Comparison of ENCODE assay signal across 16 cellular contexts in the genomic region with DNA sequence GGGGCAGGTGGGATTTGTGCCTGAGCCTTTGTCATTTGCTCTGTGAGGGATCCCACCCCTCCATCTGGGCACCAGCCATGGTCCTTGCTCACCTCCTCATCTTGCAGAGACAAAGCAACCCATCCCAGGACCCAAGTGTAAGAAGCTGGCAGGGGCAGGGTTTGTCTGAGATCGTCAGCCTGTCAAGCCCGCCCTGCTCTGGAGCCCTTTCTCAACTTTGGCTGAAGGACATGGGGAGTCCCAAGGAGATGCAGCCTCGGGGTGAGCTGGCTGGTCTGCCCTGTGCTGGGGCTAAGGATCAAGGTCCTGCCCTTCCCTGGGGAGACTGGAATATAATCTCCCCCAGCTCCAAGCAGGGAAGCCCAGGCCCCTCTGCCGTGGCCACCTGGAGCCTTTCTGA.
DNase-seq lines count a peak whose midpoint lies in the region; ATAC-seq and TF ChIP-seq lines count a peak whose summit lies in the region.
"Had no signal": no experiment of that assay in that cellular context is flagged by ENCODE, and none has a peak within 500 bp of the region (broad histone marks: within the 10 kb centered on the region; RNA-seq: fewer than 3 reads in every experiment).

No MANE protein-coding gene starts in this region.

- ATAC-seq in Right ventricle myocardium superior (ENCODE audit: poor library complexity) (no peak), SK-N-SH treated with all-trans-retinoic acid at 6 μM for 48 hours (no peak)
- ATAC-seq: A549 had no signal

- intact Hi-C loops in Right ventricle myocardium superior (cut with DNase I) (no loop called here), stomach (cut with DNase I; ENCODE audit: low total_unique reads) (no loop called here)

- DNase-seq in right atrium auricular region (ENCODE audit: low spot score) (peak; percentile 30), Right ventricle myocardium superior (no peak), islet precursor cell (peak; percentile 32), stomach (peak; percentile 18), HFFc6 (no peak), Ammon's horn (ENCODE audit: low spot score) (no peak)
- DNase-seq: DMS79 treated with DMSO at 0.1 percent for 48 hours, GOT3, NCI-H1105 treated with DMSO at 0.1 percent for 48 hours, NCI-H1694 treated with DMSO at 0.1 percent for 48 hours, NCI-H510A, NCI-H774, SHP77 had no signal

- H3K9me3 ChIP-seq in right atrium auricular region (no peaks in the 10 kb centered on the region), stomach (no peaks in the 10 kb centered on the region)

- no peak for TF ChIP-seq CTCF in right atrium auricular region (IDR thresholded peaks at IDR 0.05)
- TF ChIP-seq CTCF in stomach (IDR thresholded peaks at IDR 0.05): no peak
- no peak for TF ChIP-seq CTCF in HFFc6 (IDR thresholded peaks at IDR 0.05)

- H3K27ac Mint-ChIP-seq in HFFc6: no peak overlapping the region

- TF ChIP-seq EP300 in stomach (IDR thresholded peaks at IDR 0.05): no peak

- no peaks in the 10 kb centered on the region for H3K36me3 ChIP-seq in right atrium auricular region
- H3K36me3 ChIP-seq in stomach: no peaks in the 10 kb centered on the region
- H3K36me3 ChIP-seq: BLaER1 treated with 17β-estradiol and CSF1 and Interleukin-3, amounts not matched to agents 10 nM and 100 nM had no signal

- 81 to 91% (median 86%) methylated on average over 1 to 4 of the region's 4 CpGs for WGBS in stomach, 5 donors

- H3K4me1 Mint-ChIP-seq in HFFc6 (ENCODE audit: low read depth): no peaks in the 10 kb centered on the region

- no peak overlapping the region for H3K4me3 Mint-ChIP-seq in HFFc6

- TF ChIP-seq POLR2A in stomach (IDR thresholded peaks at IDR 0.05): no peak

- peaks cover 20% of the 10 kb centered on the region for H3K27me3 Mint-ChIP-seq in HFFc6 (ENCODE audit: insufficient read depth)

- no peak overlapping the region for H3K4me3 ChIP-seq in right atrium auricular region
- H3K4me3 ChIP-seq in stomach: no peak overlapping the region
- H3K4me3 ChIP-seq: A549; BLaER1 treated with 17β-estradiol and CSF1 and Interleukin-3, amounts not matched to agents 10 nM and 100 nM had no signal

- H3K27ac ChIP-seq in right atrium auricular region (no peak overlapping the region), stomach (no peak overlapping the region)
- H3K27ac ChIP-seq: A549; BLaER1 treated with 17β-estradiol and CSF1 and Interleukin-3, amounts not matched to agents 10 nM and 100 nM had no signal

- no peaks in the 10 kb centered on the region for H3K9me3 Mint-ChIP-seq in HFFc6

- H3K4me1 ChIP-seq in right atrium auricular region (no peaks in the 10 kb centered on the region), stomach (no peaks in the 10 kb centered on the region)
- H3K4me1 ChIP-seq: A549 had no signal

- no peaks in the 10 kb centered on the region for H3K36me3 Mint-ChIP-seq in HFFc6 (ENCODE audit: low read depth)

- H3K27me3 ChIP-seq in right atrium auricular region (no peaks in the 10 kb centered on the region), stomach (no peaks in the 10 kb centered on the region)
- H3K27me3 ChIP-seq: BLaER1 treated with 17β-estradiol and CSF1 and Interleukin-3, amounts not matched to agents 10 nM and 100 nM had no signal

TF ChIP-seq in SK-N-SH treated with all-trans-retinoic acid at 6 μM for 48 hours, 23 proteins besides CTCF, POLR2A, EP300 and RAD21:
- TF ChIP-seq SNAI2 (CRISPR knock-in tag; IDR thresholded peaks at IDR 0.05) (no peak), CSDC2 (CRISPR knock-in tag; IDR thresholded peaks at IDR 0.05) (no peak), ZNF70 (CRISPR knock-in tag; IDR thresholded peaks at IDR 0.05) (no peak), TCF4 (CRISPR knock-in tag; IDR thresholded peaks at IDR 0.05; ENCODE audit: borderline replicate concordance) (no peak), OSR1 (CRISPR knock-in tag; IDR thresholded peaks at IDR 0.05) (no peak), ISL1 (CRISPR knock-in tag; IDR thresholded peaks at IDR 0.05) (no peak), ESRRG (CRISPR knock-in tag; IDR thresholded peaks at IDR 0.05) (no peak), ZC3H10 (CRISPR knock-in tag; IDR thresholded peaks at IDR 0.05) (no peak), ARNTL (CRISPR knock-in tag; IDR thresholded peaks at IDR 0.05; ENCODE audit: borderline replicate concordance, low read depth) (no peak), ZNF565 (CRISPR knock-in tag; conservative IDR thresholded peaks at IDR 0.05; ENCODE audit: low read depth) (no peak), ZFP30 (CRISPR knock-in tag; IDR thresholded peaks at IDR 0.05) (no peak), RARB (CRISPR knock-in tag; IDR thresholded peaks at IDR 0.05) (no peak), GLIS3 (CRISPR knock-in tag; IDR thresholded peaks at IDR 0.05) (no peak), ZFP3 (CRISPR knock-in tag; IDR thresholded peaks at IDR 0.05) (no peak), PPARA (CRISPR knock-in tag; IDR thresholded peaks at IDR 0.05; ENCODE audit: borderline replicate concordance) (no peak)
- TF ChIP-seq, protein P1, sequence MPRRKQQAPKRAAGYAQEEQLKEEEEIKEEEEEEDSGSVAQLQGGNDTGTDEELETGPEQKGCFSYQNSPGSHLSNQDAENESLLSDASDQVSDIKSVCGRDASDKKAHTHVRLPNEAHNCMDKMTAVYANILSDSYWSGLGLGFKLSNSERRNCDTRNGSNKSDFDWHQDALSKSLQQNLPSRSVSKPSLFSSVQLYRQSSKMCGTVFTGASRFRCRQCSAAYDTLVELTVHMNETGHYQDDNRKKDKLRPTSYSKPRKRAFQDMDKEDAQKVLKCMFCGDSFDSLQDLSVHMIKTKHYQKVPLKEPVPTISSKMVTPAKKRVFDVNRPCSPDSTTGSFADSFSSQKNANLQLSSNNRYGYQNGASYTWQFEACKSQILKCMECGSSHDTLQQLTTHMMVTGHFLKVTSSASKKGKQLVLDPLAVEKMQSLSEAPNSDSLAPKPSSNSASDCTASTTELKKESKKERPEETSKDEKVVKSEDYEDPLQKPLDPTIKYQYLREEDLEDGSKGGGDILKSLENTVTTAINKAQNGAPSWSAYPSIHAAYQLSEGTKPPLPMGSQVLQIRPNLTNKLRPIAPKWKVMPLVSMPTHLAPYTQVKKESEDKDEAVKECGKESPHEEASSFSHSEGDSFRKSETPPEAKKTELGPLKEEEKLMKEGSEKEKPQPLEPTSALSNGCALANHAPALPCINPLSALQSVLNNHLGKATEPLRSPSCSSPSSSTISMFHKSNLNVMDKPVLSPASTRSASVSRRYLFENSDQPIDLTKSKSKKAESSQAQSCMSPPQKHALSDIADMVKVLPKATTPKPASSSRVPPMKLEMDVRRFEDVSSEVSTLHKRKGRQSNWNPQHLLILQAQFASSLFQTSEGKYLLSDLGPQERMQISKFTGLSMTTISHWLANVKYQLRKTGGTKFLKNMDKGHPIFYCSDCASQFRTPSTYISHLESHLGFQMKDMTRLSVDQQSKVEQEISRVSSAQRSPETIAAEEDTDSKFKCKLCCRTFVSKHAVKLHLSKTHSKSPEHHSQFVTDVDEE (CRISPR knock-in tag; IDR thresholded peaks at IDR 0.05): no peak
- TF ChIP-seq, protein P2, sequence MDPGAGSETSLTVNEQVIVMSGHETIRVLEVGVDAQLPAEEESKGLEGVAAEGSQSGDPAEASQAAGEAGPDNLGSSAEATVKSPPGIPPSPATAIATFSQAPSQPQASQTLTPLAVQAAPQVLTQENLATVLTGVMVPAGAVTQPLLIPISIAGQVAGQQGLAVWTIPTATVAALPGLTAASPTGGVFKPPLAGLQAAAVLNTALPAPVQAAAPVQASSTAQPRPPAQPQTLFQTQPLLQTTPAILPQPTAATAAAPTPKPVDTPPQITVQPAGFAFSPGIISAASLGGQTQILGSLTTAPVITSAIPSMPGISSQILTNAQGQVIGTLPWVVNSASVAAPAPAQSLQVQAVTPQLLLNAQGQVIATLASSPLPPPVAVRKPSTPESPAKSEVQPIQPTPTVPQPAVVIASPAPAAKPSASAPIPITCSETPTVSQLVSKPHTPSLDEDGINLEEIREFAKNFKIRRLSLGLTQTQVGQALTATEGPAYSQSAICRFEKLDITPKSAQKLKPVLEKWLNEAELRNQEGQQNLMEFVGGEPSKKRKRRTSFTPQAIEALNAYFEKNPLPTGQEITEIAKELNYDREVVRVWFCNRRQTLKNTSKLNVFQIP (CRISPR knock-in tag; IDR thresholded peaks at IDR 0.05; ENCODE audit: borderline replicate concordance, low read depth): no peak
- TF ChIP-seq, protein P3, sequence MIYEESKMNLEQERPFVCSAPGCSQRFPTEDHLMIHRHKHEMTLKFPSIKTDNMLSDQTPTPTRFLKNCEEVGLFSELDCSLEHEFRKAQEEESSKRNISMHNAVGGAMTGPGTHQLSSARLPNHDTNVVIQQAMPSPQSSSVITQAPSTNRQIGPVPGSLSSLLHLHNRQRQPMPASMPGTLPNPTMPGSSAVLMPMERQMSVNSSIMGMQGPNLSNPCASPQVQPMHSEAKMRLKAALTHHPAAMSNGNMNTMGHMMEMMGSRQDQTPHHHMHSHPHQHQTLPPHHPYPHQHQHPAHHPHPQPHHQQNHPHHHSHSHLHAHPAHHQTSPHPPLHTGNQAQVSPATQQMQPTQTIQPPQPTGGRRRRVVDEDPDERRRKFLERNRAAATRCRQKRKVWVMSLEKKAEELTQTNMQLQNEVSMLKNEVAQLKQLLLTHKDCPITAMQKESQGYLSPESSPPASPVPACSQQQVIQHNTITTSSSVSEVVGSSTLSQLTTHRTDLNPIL (CRISPR knock-in tag; IDR thresholded peaks at IDR 0.05; ENCODE audit: low read depth): no peak
- TF ChIP-seq, protein P4, sequence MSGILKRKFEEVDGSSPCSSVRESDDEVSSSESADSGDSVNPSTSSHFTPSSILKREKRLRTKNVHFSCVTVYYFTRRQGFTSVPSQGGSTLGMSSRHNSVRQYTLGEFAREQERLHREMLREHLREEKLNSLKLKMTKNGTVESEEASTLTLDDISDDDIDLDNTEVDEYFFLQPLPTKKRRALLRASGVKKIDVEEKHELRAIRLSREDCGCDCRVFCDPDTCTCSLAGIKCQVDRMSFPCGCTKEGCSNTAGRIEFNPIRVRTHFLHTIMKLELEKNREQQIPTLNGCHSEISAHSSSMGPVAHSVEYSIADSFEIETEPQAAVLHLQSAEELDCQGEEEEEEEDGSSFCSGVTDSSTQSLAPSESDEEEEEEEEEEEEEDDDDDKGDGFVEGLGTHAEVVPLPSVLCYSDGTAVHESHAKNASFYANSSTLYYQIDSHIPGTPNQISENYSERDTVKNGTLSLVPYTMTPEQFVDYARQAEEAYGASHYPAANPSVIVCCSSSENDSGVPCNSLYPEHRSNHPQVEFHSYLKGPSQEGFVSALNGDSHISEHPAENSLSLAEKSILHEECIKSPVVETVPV (CRISPR knock-in tag; IDR thresholded peaks at IDR 0.05): no peak

Comparison
In these comparisons a context has a peak if more than half of its experiments do, and no peak if none do; other contexts are left out.
1. DNase-seq: peak in right atrium auricular region (single experiment), islet precursor cell (single experiment) and stomach (single experiment); none in Right ventricle myocardium superior (single experiment), HFFc6 (single experiment) and Ammon's horn (single experiment).